3 cellular contexts compared by ENCODE assay signal in the genomic region with DNA sequence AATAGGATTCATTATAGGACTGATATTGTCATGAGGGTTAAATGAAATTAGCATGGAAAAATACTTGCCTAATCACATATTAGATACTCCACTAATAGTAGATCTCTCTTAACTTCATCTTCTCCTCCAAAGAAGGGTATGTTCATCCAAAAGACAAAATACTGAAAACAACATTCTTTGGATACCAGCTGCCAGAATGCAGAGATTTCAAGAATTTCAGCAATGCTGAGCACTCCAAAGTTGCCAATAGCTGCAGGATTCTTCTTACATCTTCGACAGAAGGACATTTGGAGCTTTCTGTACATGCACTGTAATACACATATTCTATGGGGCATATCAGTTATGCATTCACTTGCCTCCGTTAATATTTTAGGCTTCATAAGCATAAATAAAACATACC.
TF ChIP-seq lines count a peak whose summit lies in the region.

No MANE protein-coding gene starts in this region.

TF ChIP-seq in GM23338, 12 proteins besides CTCF, POLR2A, EP300 and RAD21 (continues in another document):
- TF ChIP-seq EZH2 (IDR thresholded peaks at IDR 0.05; ENCODE audit: low read depth, unreplicated experiment): no peak
- no peak for TF ChIP-seq POLR2AphosphoS5 (IDR thresholded peaks at IDR 0.05; ENCODE audit: low read depth)
- TF ChIP-seq ZNF331 (CRISPR knock-in tag; IDR thresholded peaks at IDR 0.05; ENCODE audit: low read depth): no peak
- 0 out of 2 replicates have a peak, but pooled peaks have one; percentile 34 for TF ChIP-seq ZNF114 (CRISPR knock-in tag; IDR thresholded peaks at IDR 0.05)
- TF ChIP-seq EZH2phosphoT487 (IDR thresholded peaks at IDR 0.05; ENCODE audit: unreplicated experiment): no peak
- TF ChIP-seq, protein P1, sequence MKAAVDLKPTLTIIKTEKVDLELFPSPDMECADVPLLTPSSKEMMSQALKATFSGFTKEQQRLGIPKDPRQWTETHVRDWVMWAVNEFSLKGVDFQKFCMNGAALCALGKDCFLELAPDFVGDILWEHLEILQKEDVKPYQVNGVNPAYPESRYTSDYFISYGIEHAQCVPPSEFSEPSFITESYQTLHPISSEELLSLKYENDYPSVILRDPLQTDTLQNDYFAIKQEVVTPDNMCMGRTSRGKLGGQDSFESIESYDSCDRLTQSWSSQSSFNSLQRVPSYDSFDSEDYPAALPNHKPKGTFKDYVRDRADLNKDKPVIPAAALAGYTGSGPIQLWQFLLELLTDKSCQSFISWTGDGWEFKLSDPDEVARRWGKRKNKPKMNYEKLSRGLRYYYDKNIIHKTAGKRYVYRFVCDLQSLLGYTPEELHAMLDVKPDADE (IDR thresholded peaks at IDR 0.05): no peak

TF ChIP-seq in H1, 55 proteins besides CTCF, POLR2A, EP300 and RAD21 (continues in another document):
- TF ChIP-seq POU5F1 (IDR thresholded peaks at IDR 0.05; ENCODE audit: low read depth, low read length): no peak
- TF ChIP-seq CEBPB (IDR thresholded peaks at IDR 0.05; ENCODE audit: low read depth, low read length): 0 out of 2 replicates have a peak, but pooled peaks have one; percentile 25
- TF ChIP-seq SIN3A (conservative IDR thresholded peaks at IDR 0.05 in 1 of 2, IDR thresholded peaks at IDR 0.05 in 1 of 2; ENCODE audit: low read depth in 1 of 2, low read length in 2 of 2): peak; percentile 76 to 86; a peak in 2 of 4 replicates
- peak; percentile 100 for TF ChIP-seq TEAD4 (IDR thresholded peaks at IDR 0.05; ENCODE audit: low read depth, low read length)
- TF ChIP-seq TBP (IDR thresholded peaks at IDR 0.05; ENCODE audit: low read depth, low read length): no peak
- TF ChIP-seq RBBP5 (IDR thresholded peaks at IDR 0.05; ENCODE audit: borderline replicate concordance, low read depth, low read length): no peak
- TF ChIP-seq, protein P2, sequence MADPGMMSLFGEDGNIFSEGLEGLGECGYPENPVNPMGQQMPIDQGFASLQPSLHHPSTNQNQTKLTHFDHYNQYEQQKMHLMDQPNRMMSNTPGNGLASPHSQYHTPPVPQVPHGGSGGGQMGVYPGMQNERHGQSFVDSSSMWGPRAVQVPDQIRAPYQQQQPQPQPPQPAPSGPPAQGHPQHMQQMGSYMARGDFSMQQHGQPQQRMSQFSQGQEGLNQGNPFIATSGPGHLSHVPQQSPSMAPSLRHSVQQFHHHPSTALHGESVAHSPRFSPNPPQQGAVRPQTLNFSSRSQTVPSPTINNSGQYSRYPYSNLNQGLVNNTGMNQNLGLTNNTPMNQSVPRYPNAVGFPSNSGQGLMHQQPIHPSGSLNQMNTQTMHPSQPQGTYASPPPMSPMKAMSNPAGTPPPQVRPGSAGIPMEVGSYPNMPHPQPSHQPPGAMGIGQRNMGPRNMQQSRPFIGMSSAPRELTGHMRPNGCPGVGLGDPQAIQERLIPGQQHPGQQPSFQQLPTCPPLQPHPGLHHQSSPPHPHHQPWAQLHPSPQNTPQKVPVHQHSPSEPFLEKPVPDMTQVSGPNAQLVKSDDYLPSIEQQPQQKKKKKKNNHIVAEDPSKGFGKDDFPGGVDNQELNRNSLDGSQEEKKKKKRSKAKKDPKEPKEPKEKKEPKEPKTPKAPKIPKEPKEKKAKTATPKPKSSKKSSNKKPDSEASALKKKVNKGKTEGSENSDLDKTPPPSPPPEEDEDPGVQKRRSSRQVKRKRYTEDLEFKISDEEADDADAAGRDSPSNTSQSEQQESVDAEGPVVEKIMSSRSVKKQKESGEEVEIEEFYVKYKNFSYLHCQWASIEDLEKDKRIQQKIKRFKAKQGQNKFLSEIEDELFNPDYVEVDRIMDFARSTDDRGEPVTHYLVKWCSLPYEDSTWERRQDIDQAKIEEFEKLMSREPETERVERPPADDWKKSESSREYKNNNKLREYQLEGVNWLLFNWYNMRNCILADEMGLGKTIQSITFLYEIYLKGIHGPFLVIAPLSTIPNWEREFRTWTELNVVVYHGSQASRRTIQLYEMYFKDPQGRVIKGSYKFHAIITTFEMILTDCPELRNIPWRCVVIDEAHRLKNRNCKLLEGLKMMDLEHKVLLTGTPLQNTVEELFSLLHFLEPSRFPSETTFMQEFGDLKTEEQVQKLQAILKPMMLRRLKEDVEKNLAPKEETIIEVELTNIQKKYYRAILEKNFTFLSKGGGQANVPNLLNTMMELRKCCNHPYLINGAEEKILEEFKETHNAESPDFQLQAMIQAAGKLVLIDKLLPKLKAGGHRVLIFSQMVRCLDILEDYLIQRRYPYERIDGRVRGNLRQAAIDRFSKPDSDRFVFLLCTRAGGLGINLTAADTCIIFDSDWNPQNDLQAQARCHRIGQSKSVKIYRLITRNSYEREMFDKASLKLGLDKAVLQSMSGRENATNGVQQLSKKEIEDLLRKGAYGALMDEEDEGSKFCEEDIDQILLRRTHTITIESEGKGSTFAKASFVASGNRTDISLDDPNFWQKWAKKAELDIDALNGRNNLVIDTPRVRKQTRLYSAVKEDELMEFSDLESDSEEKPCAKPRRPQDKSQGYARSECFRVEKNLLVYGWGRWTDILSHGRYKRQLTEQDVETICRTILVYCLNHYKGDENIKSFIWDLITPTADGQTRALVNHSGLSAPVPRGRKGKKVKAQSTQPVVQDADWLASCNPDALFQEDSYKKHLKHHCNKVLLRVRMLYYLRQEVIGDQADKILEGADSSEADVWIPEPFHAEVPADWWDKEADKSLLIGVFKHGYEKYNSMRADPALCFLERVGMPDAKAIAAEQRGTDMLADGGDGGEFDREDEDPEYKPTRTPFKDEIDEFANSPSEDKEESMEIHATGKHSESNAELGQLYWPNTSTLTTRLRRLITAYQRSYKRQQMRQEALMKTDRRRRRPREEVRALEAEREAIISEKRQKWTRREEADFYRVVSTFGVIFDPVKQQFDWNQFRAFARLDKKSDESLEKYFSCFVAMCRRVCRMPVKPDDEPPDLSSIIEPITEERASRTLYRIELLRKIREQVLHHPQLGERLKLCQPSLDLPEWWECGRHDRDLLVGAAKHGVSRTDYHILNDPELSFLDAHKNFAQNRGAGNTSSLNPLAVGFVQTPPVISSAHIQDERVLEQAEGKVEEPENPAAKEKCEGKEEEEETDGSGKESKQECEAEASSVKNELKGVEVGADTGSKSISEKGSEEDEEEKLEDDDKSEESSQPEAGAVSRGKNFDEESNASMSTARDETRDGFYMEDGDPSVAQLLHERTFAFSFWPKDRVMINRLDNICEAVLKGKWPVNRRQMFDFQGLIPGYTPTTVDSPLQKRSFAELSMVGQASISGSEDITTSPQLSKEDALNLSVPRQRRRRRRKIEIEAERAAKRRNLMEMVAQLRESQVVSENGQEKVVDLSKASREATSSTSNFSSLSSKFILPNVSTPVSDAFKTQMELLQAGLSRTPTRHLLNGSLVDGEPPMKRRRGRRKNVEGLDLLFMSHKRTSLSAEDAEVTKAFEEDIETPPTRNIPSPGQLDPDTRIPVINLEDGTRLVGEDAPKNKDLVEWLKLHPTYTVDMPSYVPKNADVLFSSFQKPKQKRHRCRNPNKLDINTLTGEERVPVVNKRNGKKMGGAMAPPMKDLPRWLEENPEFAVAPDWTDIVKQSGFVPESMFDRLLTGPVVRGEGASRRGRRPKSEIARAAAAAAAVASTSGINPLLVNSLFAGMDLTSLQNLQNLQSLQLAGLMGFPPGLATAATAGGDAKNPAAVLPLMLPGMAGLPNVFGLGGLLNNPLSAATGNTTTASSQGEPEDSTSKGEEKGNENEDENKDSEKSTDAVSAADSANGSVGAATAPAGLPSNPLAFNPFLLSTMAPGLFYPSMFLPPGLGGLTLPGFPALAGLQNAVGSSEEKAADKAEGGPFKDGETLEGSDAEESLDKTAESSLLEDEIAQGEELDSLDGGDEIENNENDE (IDR thresholded peaks at IDR 0.05; ENCODE audit: insufficient replicate concordance, low read length): peak; percentile 39
- no peak for TF ChIP-seq CHD2 (IDR thresholded peaks at IDR 0.05; ENCODE audit: low read length)
- TF ChIP-seq CBX5 (IDR thresholded peaks at IDR 0.05; ENCODE audit: low read depth, low read length): no peak
- TF ChIP-seq SP1 (IDR thresholded peaks at IDR 0.05; ENCODE audit: low read depth, low read length): peak; percentile 83
- TF ChIP-seq EGR1 (IDR thresholded peaks at IDR 0.05; ENCODE audit: borderline replicate concordance, low read depth, low read length): no peak
- no peak for TF ChIP-seq SIRT6 (IDR thresholded peaks at IDR 0.05; ENCODE audit: low read length)
- peak; percentile 43 for TF ChIP-seq KDM4A (IDR thresholded peaks at IDR 0.05; ENCODE audit: low read depth, low read length, severe bottlenecking)
- TF ChIP-seq NANOG (IDR thresholded peaks at IDR 0.05; ENCODE audit: insufficient read depth, low read depth, low read length, poor library complexity, severe bottlenecking): peak; percentile 84
- no peak for TF ChIP-seq SIX5 (IDR thresholded peaks at IDR 0.05; ENCODE audit: low read depth, low read length)

TF ChIP-seq in HepG2, 621 proteins besides CTCF, POLR2A, EP300 and RAD21:
- no peak for TF ChIP-seq KLF9 (CRISPR knock-in tag; IDR thresholded peaks at IDR 0.05; ENCODE audit: low read depth)
- no peak for TF ChIP-seq PHF21A (CRISPR knock-in tag; IDR thresholded peaks at IDR 0.05)
- no peak for TF ChIP-seq ZC3H4 (CRISPR knock-in tag; IDR thresholded peaks at IDR 0.05; ENCODE audit: borderline replicate concordance)
- TF ChIP-seq NFYC (CRISPR knock-in tag; IDR thresholded peaks at IDR 0.05): no peak
- no peak for TF ChIP-seq ZNF674 (CRISPR knock-in tag; IDR thresholded peaks at IDR 0.05; ENCODE audit: low read depth)
- TF ChIP-seq ZNF292 (CRISPR knock-in tag; IDR thresholded peaks at IDR 0.05; ENCODE audit: borderline replicate concordance, low read depth): no peak
- TF ChIP-seq TRIM24 (CRISPR knock-in tag; IDR thresholded peaks at IDR 0.05): no peak
- no peak for TF ChIP-seq CSRNP2 (CRISPR knock-in tag; conservative IDR thresholded peaks at IDR 0.05; ENCODE audit: low read depth)
- TF ChIP-seq, protein P3, sequence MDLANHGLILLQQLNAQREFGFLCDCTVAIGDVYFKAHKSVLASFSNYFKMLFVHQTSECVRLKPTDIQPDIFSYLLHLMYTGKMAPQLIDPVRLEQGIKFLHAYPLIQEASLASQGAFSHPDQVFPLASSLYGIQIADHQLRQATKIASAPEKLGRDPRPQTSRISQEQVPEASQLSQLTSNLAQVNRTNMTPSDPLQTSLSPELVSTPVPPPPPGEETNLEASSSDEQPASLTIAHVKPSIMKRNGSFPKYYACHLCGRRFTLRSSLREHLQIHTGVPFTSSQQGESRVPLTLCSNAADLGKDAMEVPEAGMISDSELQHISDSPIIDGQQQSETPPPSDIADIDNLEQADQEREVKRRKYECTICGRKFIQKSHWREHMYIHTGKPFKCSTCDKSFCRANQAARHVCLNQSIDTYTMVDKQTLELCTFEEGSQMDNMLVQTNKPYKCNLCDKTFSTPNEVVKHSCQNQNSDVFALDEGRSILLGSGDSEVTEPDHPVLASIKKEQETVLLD (CRISPR knock-in tag; IDR thresholded peaks at IDR 0.05; ENCODE audit: low read depth): no peak
- TF ChIP-seq NFE2L1 (CRISPR knock-in tag; IDR thresholded peaks at IDR 0.05; ENCODE audit: borderline replicate concordance): no peak
- TF ChIP-seq ZNF296 (CRISPR knock-in tag; conservative IDR thresholded peaks at IDR 0.05): no peak
- no peak for TF ChIP-seq ZNF710 (CRISPR knock-in tag; IDR thresholded peaks at IDR 0.05; ENCODE audit: borderline replicate concordance)
- no peak for TF ChIP-seq KAT8 (CRISPR knock-in tag; IDR thresholded peaks at IDR 0.05)
- no peak for TF ChIP-seq NFRKB (IDR thresholded peaks at IDR 0.05)
- no peak for TF ChIP-seq ZNF841 (CRISPR knock-in tag; IDR thresholded peaks at IDR 0.05; ENCODE audit: borderline replicate concordance)
- no peak for TF ChIP-seq TAF1 (CRISPR knock-in tag; IDR thresholded peaks at IDR 0.05)
- TF ChIP-seq PPARG (CRISPR knock-in tag; conservative IDR thresholded peaks at IDR 0.05): no peak
- TF ChIP-seq ZNF34 (CRISPR knock-in tag; IDR thresholded peaks at IDR 0.05; ENCODE audit: borderline replicate concordance): no peak
- no peak for TF ChIP-seq TBX2 (CRISPR knock-in tag; IDR thresholded peaks at IDR 0.05; ENCODE audit: borderline replicate concordance)
- TF ChIP-seq POGZ (CRISPR knock-in tag; IDR thresholded peaks at IDR 0.05): no peak
